In the genomic region with DNA sequence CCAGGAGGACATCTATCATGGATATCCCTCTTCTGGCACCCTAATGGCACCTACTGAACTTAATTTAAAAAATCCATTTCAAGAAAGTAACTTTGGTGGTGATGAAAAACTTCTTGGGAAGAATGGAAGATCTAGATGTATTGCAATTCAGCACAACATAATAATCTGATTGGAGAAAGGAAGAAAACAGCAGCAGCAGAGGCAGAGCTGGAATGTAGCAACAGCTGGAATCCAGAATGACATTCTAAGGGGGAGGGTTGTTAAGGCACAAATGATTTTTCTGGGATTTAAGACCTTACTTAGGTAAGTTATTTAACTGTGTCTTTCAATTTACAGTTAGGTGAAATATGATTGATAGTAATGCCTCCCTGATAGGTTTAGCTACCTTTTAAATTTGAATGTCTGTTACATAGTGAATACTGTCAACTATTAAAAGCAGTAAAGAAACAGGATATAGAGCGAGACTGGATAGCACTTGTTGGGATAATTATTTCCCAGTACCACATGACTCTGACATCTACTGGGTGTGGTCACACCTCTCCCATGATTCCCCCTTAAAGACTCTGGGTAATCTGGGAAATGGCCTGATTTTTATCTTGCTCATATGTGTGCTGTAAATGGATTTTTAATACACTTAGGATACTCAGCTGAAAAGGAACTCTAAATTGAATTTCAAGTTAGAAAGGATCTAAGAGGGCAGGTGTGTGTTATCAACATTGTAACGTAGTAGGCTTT, we compare ENCODE assay signal across 1 cellular context.
TF ChIP-seq lines count a peak whose summit lies in the region.

No MANE protein-coding gene starts in this region.

TF ChIP-seq in WTC11, 78 proteins besides CTCF, POLR2A, EP300 and RAD21 (continued from another document):
- TF ChIP-seq E2F4 (CRISPR knock-in tag; IDR thresholded peaks at IDR 0.05; ENCODE audit: borderline replicate concordance, low read depth): no peak
- no peak for TF ChIP-seq ZNF263 (CRISPR knock-in tag; IDR thresholded peaks at IDR 0.05; ENCODE audit: low read depth)
- TF ChIP-seq ZNF396 (CRISPR knock-in tag; IDR thresholded peaks at IDR 0.05; ENCODE audit: borderline replicate concordance): no peak
- TF ChIP-seq, protein P1, sequence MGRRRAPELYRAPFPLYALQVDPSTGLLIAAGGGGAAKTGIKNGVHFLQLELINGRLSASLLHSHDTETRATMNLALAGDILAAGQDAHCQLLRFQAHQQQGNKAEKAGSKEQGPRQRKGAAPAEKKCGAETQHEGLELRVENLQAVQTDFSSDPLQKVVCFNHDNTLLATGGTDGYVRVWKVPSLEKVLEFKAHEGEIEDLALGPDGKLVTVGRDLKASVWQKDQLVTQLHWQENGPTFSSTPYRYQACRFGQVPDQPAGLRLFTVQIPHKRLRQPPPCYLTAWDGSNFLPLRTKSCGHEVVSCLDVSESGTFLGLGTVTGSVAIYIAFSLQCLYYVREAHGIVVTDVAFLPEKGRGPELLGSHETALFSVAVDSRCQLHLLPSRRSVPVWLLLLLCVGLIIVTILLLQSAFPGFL (CRISPR knock-in tag; IDR thresholded peaks at IDR 0.05; ENCODE audit: borderline replicate concordance): no peak
- TF ChIP-seq SMAD3 (CRISPR knock-in tag; IDR thresholded peaks at IDR 0.05; ENCODE audit: borderline replicate concordance): no peak
- TF ChIP-seq MLX (CRISPR knock-in tag; IDR thresholded peaks at IDR 0.05): no peak
- no peak for TF ChIP-seq HMGA2 (CRISPR knock-in tag; IDR thresholded peaks at IDR 0.05)
- no peak for TF ChIP-seq ZNF232 (CRISPR knock-in tag; IDR thresholded peaks at IDR 0.05)
- no peak for TF ChIP-seq NFATC4 (CRISPR knock-in tag; IDR thresholded peaks at IDR 0.05)
- TF ChIP-seq FOXP1 (CRISPR knock-in tag; IDR thresholded peaks at IDR 0.05; ENCODE audit: borderline replicate concordance): no peak
- no peak for TF ChIP-seq CREM (CRISPR knock-in tag; IDR thresholded peaks at IDR 0.05)
- no peak for TF ChIP-seq SP1 (CRISPR knock-in tag; conservative IDR thresholded peaks at IDR 0.05)
- no peak for TF ChIP-seq AFF4 (CRISPR knock-in tag; IDR thresholded peaks at IDR 0.05; ENCODE audit: borderline replicate concordance)
